22 cellular contexts compared by ENCODE assay signal in the genomic region with DNA sequence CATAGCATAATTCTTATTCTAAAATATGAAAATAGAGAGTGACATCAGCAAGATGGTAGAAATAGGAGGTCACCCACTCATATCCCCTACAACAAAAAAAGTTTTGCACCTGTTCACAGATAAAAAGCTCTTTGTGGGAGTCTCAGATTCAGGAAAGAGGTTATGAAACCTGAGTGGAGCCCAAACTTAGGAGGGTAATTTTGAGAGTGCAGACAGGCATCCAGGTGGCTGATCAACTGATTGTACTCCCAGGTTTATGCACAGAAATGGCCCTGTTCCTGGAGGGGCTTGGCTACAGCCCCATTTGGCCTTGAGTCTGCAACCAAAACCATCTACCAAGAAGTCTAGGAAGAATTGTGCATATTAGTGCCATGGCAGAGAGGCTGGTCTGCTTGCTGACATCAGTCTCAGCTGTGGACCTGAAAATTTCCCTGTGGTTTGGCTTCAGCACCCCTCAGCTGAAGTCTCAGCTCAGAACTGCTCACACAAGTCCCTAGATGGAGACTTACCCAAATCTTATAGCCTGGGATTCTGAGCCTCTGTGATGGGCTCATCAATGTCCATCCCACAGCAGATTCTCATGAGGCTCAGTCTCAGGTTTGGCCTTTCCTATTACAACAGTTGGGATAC.
DNase-seq lines count a peak whose midpoint lies in the region; ATAC-seq and TF ChIP-seq lines count a peak whose summit lies in the region.
"Had no signal": no experiment of that assay in that cellular context is flagged by ENCODE, and none has a peak within 500 bp of the region (broad histone marks: within the 10 kb centered on the region; RNA-seq: fewer than 3 reads in every experiment).

No MANE protein-coding gene starts in this region.

- H3K4me2 ChIP-seq in OCI-LY3 (ENCODE audit: low read length), result 0 out of 2 replicates have a peak overlapping the region, but pooled peaks have one; percentile 5

- TF ChIP-seq POLR2A in GM18505 (IDR thresholded peaks at IDR 0.05; ENCODE audit: borderline replicate concordance, extremely low read depth, insufficient read depth, insufficient read length), result no peak

- TF ChIP-seq CTCF in OCI-LY3 (IDR thresholded peaks at IDR 0.05; ENCODE audit: low read depth, low read length), result no peak

- no peak overlapping the region for H2AFZ ChIP-seq in OCI-LY3 (ENCODE audit: low read depth, low read length)

- H3K27ac ChIP-seq in OCI-LY3 (ENCODE audit: low read length), result no peak overlapping the region
- H3K27ac ChIP-seq: SK-N-MC had no signal

- no peak for DNase-seq in H4 (ENCODE audit: low spot score)
- DNase-seq in NCI-H2107 (lab: John Stamatoyannopoulos, UW), result no peak
- DNase-seq in NCI-H524 treated with DMSO at 0.1 percent for 48 hours (lab: John Stamatoyannopoulos, UW), result no peak
- DNase-seq in stimulated activated CD4-positive, alpha-beta T cell treated with anti-CD3 and anti-CD28 coated beads, Interleukin-4, amount 100 ng/mL, for 24 hours, result no peak
- DNase-seq: ACHN, AML-193, COR-L47, GF-D8, HFFc6, IMR-90, NCI-H1417, NCI-H187 treated with DMSO at 0.1 percent for 48 hours, NCI-H446 treated with DMSO at 0.1 percent for 48 hours, NCI-H748 treated with DMSO at 0.1 percent for 48 hours, Right ventricle myocardium superior, T-helper 1 cell, T1000 had no signal

- H3K4me3 ChIP-seq in OCI-LY3 (ENCODE audit: low read length), result no peak overlapping the region
- H3K4me3 ChIP-seq: SK-N-MC had no signal

- ATAC-seq in GM18505 (IDR thresholded peaks at IDR 0.05; ENCODE audit: unreplicated experiment) (peak; percentile 48), GM19372 (IDR thresholded peaks at IDR 0.05; ENCODE audit: low read depth, unreplicated experiment) (peak; percentile 56), HG02885 (IDR thresholded peaks at IDR 0.05; ENCODE audit: poor library complexity, unreplicated experiment) (peak; percentile 81)

- H3K27me3 ChIP-seq in OCI-LY3 (ENCODE audit: low read depth, low read length), result no peaks in the 10 kb centered on the region

- no peaks in the 10 kb centered on the region for H3K79me2 ChIP-seq in OCI-LY3 (ENCODE audit: low read length)

- H3K9ac ChIP-seq in OCI-LY3 (ENCODE audit: low read length), result no peak overlapping the region

- no peaks in the 10 kb centered on the region for H3K9me3 ChIP-seq in OCI-LY3 (ENCODE audit: insufficient read depth, low read length)

- H3K4me1 ChIP-seq in OCI-LY3 (ENCODE audit: low read length), result peaks cover 15% of the 10 kb centered on the region

- H3K36me3 ChIP-seq in OCI-LY3 (replicated peaks; ENCODE audit: low read depth, low read length), result no peaks in the 10 kb centered on the region

- no peaks in the 10 kb centered on the region for H4K20me1 ChIP-seq in OCI-LY3 (ENCODE audit: insufficient read depth, low read length)
